1 cellular context compared by ENCODE assay signal in genomic region chr6:37051138-37052026, GRCh38.
TF ChIP-seq lines count a peak whose summit lies in the region.

No MANE protein-coding gene starts in this region.

TF ChIP-seq in GM12878, 131 proteins besides CTCF, POLR2A, EP300 and RAD21 (continues in another document):
- TF ChIP-seq ZNF622 (IDR thresholded peaks at IDR 0.05) (no peak), JUNB (IDR thresholded peaks at IDR 0.05) (no peak), EED (IDR thresholded peaks at IDR 0.05; ENCODE audit: low read depth) (0 out of 2 replicates have a peak, but pooled peaks have one; percentile 31), CUX1 (IDR thresholded peaks at IDR 0.05; ENCODE audit: insufficient replicate concordance, low read depth, low read length) (no peak), MXI1 (IDR thresholded peaks at IDR 0.05; ENCODE audit: low read depth, low read length) (peak; percentile 90), SREBF2 (IDR thresholded peaks at IDR 0.05; ENCODE audit: low read length) (no peak), USF2 (IDR thresholded peaks at IDR 0.05; ENCODE audit: borderline replicate concordance, low read depth, low read length) (no peak; the same call in 1 of the 2 replicates), TBL1XR1 (IDR thresholded peaks at IDR 0.05; ENCODE audit: low read depth, low read length) (no peak), TAF1 (IDR thresholded peaks at IDR 0.05; ENCODE audit: borderline replicate concordance, low read depth, low read length) (0 out of 2 replicates have a peak, but pooled peaks have one; percentile 21), RELA (IDR thresholded peaks at IDR 0.05; ENCODE audit: borderline replicate concordance, partially characterized antibody) (no peak), IKZF2 (IDR thresholded peaks at IDR 0.05) (peak; percentile 39 to 46; a peak in 2 of 4 replicates), KDM1A (IDR thresholded peaks at IDR 0.05; ENCODE audit: borderline replicate concordance) (no peak), PML (IDR thresholded peaks at IDR 0.05; ENCODE audit: low read length) (no peak), ZBTB11 (CRISPR knock-in tag; IDR thresholded peaks at IDR 0.05) (no peak), SP1 (IDR thresholded peaks at IDR 0.05; ENCODE audit: low read depth, low read length) (no peak), MEF2B (IDR thresholded peaks at IDR 0.05; ENCODE audit: partially characterized antibody, poor library complexity, severe bottlenecking) (peak; percentile 61), REST (IDR thresholded peaks at IDR 0.05; ENCODE audit: low read depth, low read length) (no peak), MYB (IDR thresholded peaks at IDR 0.05; ENCODE audit: borderline replicate concordance, low read depth, low read length) (no peak), KLF5 (IDR thresholded peaks at IDR 0.05; ENCODE audit: partially characterized antibody) (no peak), PRDM15 (CRISPR knock-in tag; IDR thresholded peaks at IDR 0.05) (no peak), STAT3 (IDR thresholded peaks at IDR 0.05; ENCODE audit: low read depth, low read length) (no peak), ASH2L (IDR thresholded peaks at IDR 0.05; ENCODE audit: borderline replicate concordance, low read depth) (no peak), CREB1 (IDR thresholded peaks at IDR 0.05; ENCODE audit: low read depth) (no peak), ZNF217 (IDR thresholded peaks at IDR 0.05) (no peak), ATF7 (IDR thresholded peaks at IDR 0.05; ENCODE audit: low read depth) (no peak), JUND (IDR thresholded peaks at IDR 0.05; ENCODE audit: low read depth, low read length) (no peak), SMAD5 (IDR thresholded peaks at IDR 0.05; ENCODE audit: low read depth) (no peak), ZBTB33 (IDR thresholded peaks at IDR 0.05) (no peak), BCL3 (IDR thresholded peaks at IDR 0.05; ENCODE audit: borderline replicate concordance, insufficient read depth, low read depth, low read length, poor library complexity, severe bottlenecking) (no peak), PAX8 (IDR thresholded peaks at IDR 0.05) (no peak), IKZF1 (conservative IDR thresholded peaks at IDR 0.05) (peak; percentile 57), NKRF (conservative IDR thresholded peaks at IDR 0.05) (0 out of 2 replicates have a peak, but pooled peaks have one; percentile 30), RAD51 (IDR thresholded peaks at IDR 0.05) (peak; percentile 62)
